ENCODE assay signal across 8 cellular contexts in the genomic region with DNA sequence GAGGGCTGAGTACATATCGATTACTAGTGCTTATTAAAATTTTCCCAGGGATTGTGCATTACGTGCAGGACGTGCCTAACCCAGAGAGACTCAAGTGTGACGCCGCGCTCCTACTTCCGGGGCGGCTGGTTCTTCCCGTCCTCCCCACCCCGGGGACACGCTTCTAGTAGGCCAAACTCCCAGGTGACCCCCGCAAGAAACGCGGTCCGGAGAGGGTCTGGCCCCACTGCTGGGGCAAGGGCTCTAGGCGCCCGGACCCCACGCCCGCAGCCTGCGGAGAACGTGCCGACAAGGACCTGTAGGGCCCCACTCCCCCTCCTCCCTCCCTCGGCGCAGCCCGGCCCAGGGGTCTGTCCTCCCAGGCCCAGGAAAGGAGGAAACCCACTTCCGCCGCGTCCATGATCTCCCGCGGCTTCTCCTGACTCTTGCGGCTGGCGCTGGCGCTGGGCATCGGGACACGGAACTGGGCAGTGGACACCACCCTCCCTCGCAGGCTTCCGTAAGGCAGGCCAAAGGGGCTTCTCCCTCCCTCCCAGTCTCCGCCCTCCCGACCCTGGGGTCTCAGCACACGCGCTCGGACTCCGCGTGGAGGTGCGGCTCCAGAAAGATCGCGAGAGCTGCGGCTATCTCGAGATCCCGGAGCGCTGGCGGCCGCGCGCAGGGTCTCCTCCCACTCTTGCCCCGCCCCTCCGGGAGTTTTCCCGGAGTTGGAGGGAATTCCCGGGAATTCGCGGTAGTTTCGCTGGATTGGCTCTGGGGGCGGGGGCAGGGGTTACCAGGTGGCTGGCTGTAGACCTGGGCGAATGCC. TPM values are rescaled to one million over a fixed set of nuclear protein-coding genes. Genes with fewer than 3 reads are reported as not detected.
DNase-seq lines count a peak whose midpoint lies in the region; ATAC-seq and TF ChIP-seq lines count a peak whose summit lies in the region.

A gene (minus strand): TSS at position 609 of the 808 bp plus-strand sequence. CDS start 158 bp downstream, at position 451.

- H3K4me2 ChIP-seq in mesendoderm (ENCODE audit: low read length), result peak within 1 kb of the TSS; percentile 78

- H3K23ac ChIP-seq in mesendoderm (ENCODE audit: low read length), result peak within 1 kb of the TSS; percentile 70

- peak within 1 kb of the TSS; percentile 81 for H3K27ac ChIP-seq in endodermal cell (ENCODE audit: low read depth, low read length)
- peak within 1 kb of the TSS; percentile 60 for H3K27ac ChIP-seq in mesendoderm (ENCODE audit: low read depth, low read length)

- intact Hi-C loops in Calu3 (cut with micrococcal nuclease; ENCODE audit: unreplicated experiment), result loop anchor here (1.0 kb wide), 1 partner anchor 131 kb away; no protein-coding TSS in a partner anchor

- DNase-seq in Calu3, result peak; percentile 93
- peak in 75 of 76 experiments; percentile 15 to 89 (median 74) for DNase-seq in HUDEP-2 (lab: John Stamatoyannopoulos, UW; ENCODE audit: unreplicated experiment in 76 of 76)
- DNase-seq in NOMO-1 treated with dmso at 0.1 percent for 144 hours (lab: John Stamatoyannopoulos, UW; ENCODE audit: unreplicated experiment), result peak; percentile 84
- peak; percentile 91 for DNase-seq in activated CD8-positive, alpha-beta memory T cell treated with anti-CD3 and anti-CD28 coated beads, Interleukin-2, amount 10 ng/mL, durations not matched to agents 7 days and 5 days
- peak; percentile 98 for DNase-seq in endodermal cell
- DNase-seq in mesendoderm, result peak; percentile 97
- peak; percentile 67 for DNase-seq in stimulated activated CD8-positive, alpha-beta memory T cell treated with anti-CD3 and anti-CD28 coated beads, Interleukin-12 subunit alpha, Interleukin-12 subunit beta, amount 100 ng/mL, for 4 hours (ENCODE audit: low read depth)

- H3K27me3 ChIP-seq in endodermal cell (ENCODE audit: control insufficient read depth, insufficient read depth, low read length, poor library complexity, severe bottlenecking), result no peaks in the 10 kb centered on the region
- no peaks in the 10 kb centered on the region for H3K27me3 ChIP-seq in mesendoderm (ENCODE audit: insufficient read depth, low read length, poor library complexity)

- H3K4me3 ChIP-seq in endodermal cell (ENCODE audit: low read length) (peak within 1 kb of the TSS; percentile 90), mesendoderm (ENCODE audit: low read length) (peak within 1 kb of the TSS; percentile 92)

- TF ChIP-seq CTCF in Calu3 (IDR thresholded peaks at IDR 0.05; ENCODE audit: unreplicated experiment) (no peak), endodermal cell (conservative IDR thresholded peaks at IDR 0.05) (no peak)

- H3K27me3 Mint-ChIP-seq in Calu3 (ENCODE audit: unreplicated experiment), result no peaks in the 10 kb centered on the region
- H3K27me3 Mint-ChIP-seq in activated CD8-positive, alpha-beta memory T cell treated with anti-CD3 and anti-CD28 coated beads, Interleukin-2, amount 10 ng/mL, durations not matched to agents 7 days and 5 days, result no peaks in the 10 kb centered on the region
- H3K27me3 Mint-ChIP-seq in endodermal cell (ENCODE audit: insufficient read depth), result no peaks in the 10 kb centered on the region

- H3K18ac ChIP-seq in mesendoderm (ENCODE audit: low read length), result peak within 1 kb of the TSS; percentile 41

- H3K79me2 ChIP-seq in mesendoderm (ENCODE audit: control insufficient read depth, insufficient read depth, low read length), result peaks cover 9% of the 10 kb centered on the region

- H2BK15ac ChIP-seq in mesendoderm (replicated peaks; ENCODE audit: low read depth), result no peak within 1 kb of the TSS

- H3K36me3 Mint-ChIP-seq in Calu3 (ENCODE audit: insufficient read depth, unreplicated experiment) (peaks cover 40% of the 10 kb centered on the region), endodermal cell (ENCODE audit: low read depth) (peaks cover 14% of the 10 kb centered on the region)
- H3K36me3 Mint-ChIP-seq in activated CD8-positive, alpha-beta memory T cell treated with anti-CD3 and anti-CD28 coated beads, Interleukin-2, amount 10 ng/mL, durations not matched to agents 7 days and 5 days, result peaks cover 46% of the 10 kb centered on the region

- peak within 1 kb of the TSS; percentile 92 for H2BK5ac ChIP-seq in mesendoderm (ENCODE audit: low read length)

- H3K36me3 ChIP-seq in endodermal cell (ENCODE audit: control insufficient read depth, insufficient read depth, low read length) (peaks cover 34% of the 10 kb centered on the region), mesendoderm (ENCODE audit: control insufficient read depth, insufficient read depth, low read length) (peaks cover 2% of the 10 kb centered on the region)

- WGBS in endodermal cell (ENCODE audit: insufficient coverage in 1 of 2, insufficient read length in 1 of 2), 2 experiments, result 0 to 2% methylated on average over 26 to 64 of the region's 64 CpGs
- no CpG with 5 or more reads among the region's 64 CpGs for WGBS in mesendoderm (ENCODE audit: extremely low coverage, insufficient coverage, low lambda C conversion rate)

- H4K8ac ChIP-seq in mesendoderm (ENCODE audit: low read depth, low read length), result peak within 1 kb of the TSS; percentile 3

- H3K9me3 ChIP-seq in endodermal cell (ENCODE audit: control insufficient read depth, low read length), result no peaks in the 10 kb centered on the region

- H3K56ac ChIP-seq in mesendoderm (ENCODE audit: low read length), result peak within 1 kb of the TSS; percentile 95

- BruUV-seq in Calu3 (replicated peaks; lab: Mats Ljungman, UMichigan), result no TSS peak

- H3K4me3 Mint-ChIP-seq in Calu3 (ENCODE audit: low read depth, unreplicated experiment), result peak within 1 kb of the TSS; percentile 85
- peak within 1 kb of the TSS; percentile 94 for H3K4me3 Mint-ChIP-seq in activated CD8-positive, alpha-beta memory T cell treated with anti-CD3 and anti-CD28 coated beads, Interleukin-2, amount 10 ng/mL, durations not matched to agents 7 days and 5 days
- H3K4me3 Mint-ChIP-seq in endodermal cell, result peak within 1 kb of the TSS; percentile 89

- CTCF ChIA-PET in Calu3 (lab: Charles Lee), result no interaction called here
- CTCF ChIA-PET in activated CD8-positive, alpha-beta memory T cell treated with anti-CD3 and anti-CD28 coated beads, Interleukin-2, amount 10 ng/mL, durations not matched to agents 7 days and 5 days (lab: Charles Lee), result interaction anchor here (1.2 to 1.7 kb wide), 3 partner anchors 67 to 399 kb away, joined by 3 to 5 read pairs (median 4); no protein-coding TSS in a partner anchor

- H3K9me3 Mint-ChIP-seq in Calu3 (ENCODE audit: low read depth, unreplicated experiment), result no peaks in the 10 kb centered on the region
- no peaks in the 10 kb centered on the region for H3K9me3 Mint-ChIP-seq in activated CD8-positive, alpha-beta memory T cell treated with anti-CD3 and anti-CD28 coated beads, Interleukin-2, amount 10 ng/mL, durations not matched to agents 7 days and 5 days (ENCODE audit: low read depth)
- H3K9me3 Mint-ChIP-seq in endodermal cell, result no peaks in the 10 kb centered on the region

- ATAC-seq in GM21390 (IDR thresholded peaks at IDR 0.05; ENCODE audit: unreplicated experiment), result peak; percentile 83
- ATAC-seq in activated CD8-positive, alpha-beta memory T cell treated with anti-CD3 and anti-CD28 coated beads, Interleukin-2, amount 10 ng/mL, durations not matched to agents 7 days and 5 days, result peak; percentile 88

- H4K5ac ChIP-seq in mesendoderm (ENCODE audit: low read length), result no peak within 1 kb of the TSS

- H3K9ac ChIP-seq in endodermal cell (ENCODE audit: extremely low read depth, low read length, poor library complexity, severe bottlenecking), result peak within 1 kb of the TSS; percentile 81
- peak within 1 kb of the TSS; percentile 96 for H3K9ac ChIP-seq in mesendoderm (ENCODE audit: low read length)

- H3K79me1 ChIP-seq in mesendoderm (ENCODE audit: low read length), result peaks cover 7% of the 10 kb centered on the region

- no peak within 1 kb of the TSS for H2AK5ac ChIP-seq in mesendoderm (ENCODE audit: low read length)

- no peak within 1 kb of the TSS for H2BK120ac ChIP-seq in mesendoderm (ENCODE audit: low read depth, low read length)

- H3K27ac Mint-ChIP-seq in Calu3 (ENCODE audit: unreplicated experiment), result peak within 1 kb of the TSS; percentile 94
- peak within 1 kb of the TSS; percentile 96 for H3K27ac Mint-ChIP-seq in activated CD8-positive, alpha-beta memory T cell treated with anti-CD3 and anti-CD28 coated beads, Interleukin-2, amount 10 ng/mL, durations not matched to agents 7 days and 5 days
- H3K27ac Mint-ChIP-seq in endodermal cell, result peak within 1 kb of the TSS; percentile 97

- no peaks in the 10 kb centered on the region for H3K4me1 Mint-ChIP-seq in Calu3 (ENCODE audit: low read depth, unreplicated experiment)
- peaks cover 49% of the 10 kb centered on the region for H3K4me1 Mint-ChIP-seq in activated CD8-positive, alpha-beta memory T cell treated with anti-CD3 and anti-CD28 coated beads, Interleukin-2, amount 10 ng/mL, durations not matched to agents 7 days and 5 days
- peaks cover 8% of the 10 kb centered on the region for H3K4me1 Mint-ChIP-seq in endodermal cell

- H3K4ac ChIP-seq in mesendoderm (ENCODE audit: low read depth, low read length), result peak within 1 kb of the TSS; percentile 86

- H3K4me1 ChIP-seq in endodermal cell (ENCODE audit: control insufficient read depth, insufficient read depth, low read length), result no peaks in the 10 kb centered on the region
- peaks cover 1% of the 10 kb centered on the region for H3K4me1 ChIP-seq in mesendoderm (ENCODE audit: control insufficient read depth, low read depth, low read length)

RNA-seq across cellular contexts. Expression of the gene that starts here (rescaled TPM):
- total RNA-seq in Calu3 (2022) (57.5 and 63.3 TPM in 2 replicates), endodermal cell (10 to 100 TPM; 70.5 to 75.9 TPM)
- total RNA-seq in activated CD8-positive, alpha-beta memory T cell treated with anti-CD3 and anti-CD28 coated beads, Interleukin-2, amount 10 ng/mL, durations not matched to agents 7 days and 5 days, result 100 to 1,000 TPM in 1 of 2 experiments, 10 to 100 TPM in 1; 94.0 to 109 TPM
- 107 TPM for polyA plus RNA-seq in endodermal cell (2013, experiment 1 of 2)
- 103 TPM for polyA plus RNA-seq in endodermal cell (2013, experiment 2 of 2)
- 136 TPM for polyA plus RNA-seq in mesendoderm (2013, experiment 1 of 2)
- 135 TPM for polyA plus RNA-seq in mesendoderm (2013, experiment 2 of 2)

Comparison
In these comparisons a context has a peak if more than half of its experiments do, and no peak if none do; other contexts are left out.
1. Peak in every context shown above with its lines: DNase-seq, ATAC-seq, H3K4me3 ChIP-seq and H3K27ac ChIP-seq.